ENCODE assay signal across 8 cellular contexts in the genomic region with DNA sequence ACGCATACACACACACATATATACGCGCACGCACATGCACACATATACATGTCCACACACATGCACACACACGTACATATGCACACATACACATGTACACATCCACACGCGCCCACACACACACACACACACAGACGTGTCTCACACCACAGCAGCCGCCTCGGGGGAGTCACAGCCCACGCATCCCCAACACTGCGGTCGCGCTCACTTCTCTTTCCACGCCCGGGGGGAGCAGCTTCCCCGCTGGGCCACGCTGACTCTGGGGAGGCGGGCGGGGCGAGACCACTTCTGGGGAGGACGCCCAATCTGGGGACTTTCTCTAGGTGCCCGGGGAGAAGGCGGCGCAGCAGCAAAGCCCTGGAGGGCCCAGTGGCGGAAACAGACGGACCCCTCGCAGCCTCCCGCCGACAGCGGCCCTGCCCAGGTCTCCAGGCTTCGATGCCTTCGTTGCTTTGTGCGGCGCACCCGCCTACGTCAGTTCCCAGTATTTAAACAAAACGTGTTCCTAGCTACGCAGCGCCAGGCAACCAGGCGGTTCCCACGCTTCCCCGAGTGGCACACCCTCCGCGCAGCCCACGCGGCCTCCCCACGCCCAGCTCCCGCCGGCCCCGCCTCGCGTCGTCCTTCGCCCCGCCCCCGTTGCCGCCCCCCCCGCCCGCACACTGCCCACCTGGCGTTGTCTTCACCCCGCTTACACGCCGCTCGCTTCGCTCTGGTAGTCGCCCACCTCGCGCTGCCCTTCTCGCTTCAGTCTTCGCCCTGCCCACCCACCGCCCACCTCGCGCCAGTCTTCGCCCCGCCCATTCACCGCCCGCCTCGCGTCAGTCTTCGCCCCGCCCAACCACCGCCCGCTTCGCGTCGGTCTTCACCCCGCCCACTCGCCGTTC. TPM values are rescaled to one million over a fixed set of nuclear protein-coding genes. Genes with fewer than 3 reads are reported as not detected.
A peak's percentile ranks its signal among the peaks of the same experiment; 100 is the strongest.
DNase-seq lines count a peak whose midpoint lies in the region; ATAC-seq lines count a peak whose summit lies in the region.

No MANE protein-coding gene starts in this region.

- peak overlapping the region; percentile 70; the same call in 1 of the 2 replicates for H3K9ac ChIP-seq in iPS-20b (ENCODE audit: low read depth, low read length)

- DNase-seq in NCI-H524 treated with DMSO at 0.1 percent for 48 hours (lab: John Stamatoyannopoulos, UW) (peak; percentile 88), NCI-H524 (lab: John Stamatoyannopoulos, UW) (no peak), SJCRH30 (no peak)
- peak in 2 of 3 donors; percentile 22 to 71 for DNase-seq in stimulated activated CD4-positive, alpha-beta T cell treated with anti-CD3 and anti-CD28 coated beads, Interleukin-12 subunit alpha, Interleukin-12 subunit beta, amount 100 ng/mL, for 48 hours (ENCODE audit: low read depth in 2 of 3, low spot score in 1 of 3)

- no peaks in the 10 kb centered on the region for H3K9me3 ChIP-seq in SJCRH30 (replicated peaks)
- no peaks in the 10 kb centered on the region for H3K9me3 ChIP-seq in iPS-20b (ENCODE audit: insufficient read depth, low read depth, low read length)

- peak; percentile 41 for ATAC-seq in HG03060 (IDR thresholded peaks at IDR 0.05; ENCODE audit: low read depth, unreplicated experiment)
- no peak for ATAC-seq in GM19328 (IDR thresholded peaks at IDR 0.05; ENCODE audit: unreplicated experiment)

- H3K27me3 ChIP-seq in SJCRH30: no peaks in the 10 kb centered on the region
- H3K27me3 ChIP-seq in iPS-20b (ENCODE audit: insufficient read depth, low read length): peaks cover 4% of the 10 kb centered on the region

- H3K36me3 ChIP-seq in SJCRH30 (no peaks in the 10 kb centered on the region), iPS-20b (ENCODE audit: insufficient read depth, low read depth, low read length) (peaks cover 6% of the 10 kb centered on the region; the same call in 1 of the 2 replicates)

- H3K4me3 ChIP-seq in SJCRH30 (peak overlapping the region; percentile 73), iPS-20b (ENCODE audit: low read length) (peak overlapping the region; percentile 79)

- H3K4me1 ChIP-seq in SJCRH30 (peaks cover 3% of the 10 kb centered on the region; the same call in 1 of the 2 replicates), iPS-20b (ENCODE audit: insufficient read depth, low read length) (peaks cover 8% of the 10 kb centered on the region; the same call in 1 of the 2 replicates)

- peak overlapping the region; percentile 43 for H3K27ac ChIP-seq in SJCRH30
- H3K27ac ChIP-seq in angular gyrus (ENCODE audit: low read depth, low read length): peak overlapping the region; percentile 78
- H3K27ac ChIP-seq in iPS-20b (ENCODE audit: low read length): no peak overlapping the region

RNA-seq across cellular contexts. Expression of gene RBFA, which starts 0.8 kb away (rescaled TPM):
- total RNA-seq in SJCRH30 (2014; rRNA removed; shearing (Covaris generic)): 24.0 and 26.1 TPM in 2 replicates

RNA-seq across cellular contexts. Expression of gene TXNL4A, which starts 45.1 kb away (rescaled TPM):
- 59.4 and 60.7 TPM in 2 replicates for total RNA-seq in SJCRH30 (2014; rRNA removed; shearing (Covaris generic))

Comparison
In these comparisons a context has a peak if more than half of its experiments do, and no peak if none do; other contexts are left out.
1. DNase-seq: peak in NCI-H524 treated with DMSO at 0.1 percent for 48 hours (single experiment) and stimulated activated CD4-positive, alpha-beta T cell treated with anti-CD3 and anti-CD28 coated beads, Interleukin-12 subunit alpha, Interleukin-12 subunit beta, amount 100 ng/mL, for 48 hours (2 of 3); none in NCI-H524 (0 of 2) and SJCRH30 (0 of 2).